ENCODE assay signal across 16 cellular contexts in genomic region chr13:24232474-24232873, GRCh38.
"Had no signal": no experiment of that assay in that cellular context is flagged by ENCODE, and none has a peak within 500 bp of the region (broad histone marks: within the 10 kb centered on the region; RNA-seq: fewer than 3 reads in every experiment).

No MANE protein-coding gene starts in this region.

- H3K9me3 Mint-ChIP-seq: memory B cell, natural killer cell, type B pancreatic cell had no signal

- H3K9me3 ChIP-seq: suprapubic skin had no signal

- H3K4me1 Mint-ChIP-seq: memory B cell had no signal

- H2AFZ ChIP-seq: hepatocyte had no signal

- ATAC-seq: esophagus mucosa, left ventricle myocardium superior, natural killer cell had no signal

- H3K27me3 ChIP-seq: cardiac muscle cell, dorsolateral prefrontal cortex, hepatocyte, suprapubic skin had no signal

- H3K27ac Mint-ChIP-seq: memory B cell, natural killer cell, type B pancreatic cell had no signal

- DNase-seq: activated CD4-positive, alpha-beta T cell treated with anti-CD3 and anti-CD28 coated beads, Interleukin-2, amount 50 U/mL, for 48 hours; activated naive CD4-positive, alpha-beta T cell treated with anti-CD3 and anti-CD28 coated beads, Interleukin-2, amount 50 U/mL, for 16 hours; dorsolateral prefrontal cortex; left ventricle myocardium superior; natural killer cell; retina; stimulated activated CD4-positive, alpha-beta T cell treated with anti-CD3 and anti-CD28 coated beads, Interleukin-4, amount 100 ng/mL, for 4 hours; stimulated activated CD8-positive, alpha-beta memory T cell treated with anti-CD3 and anti-CD28 coated beads, Interleukin-4, amount 100 ng/mL, for 48 hours; stimulated activated naive CD4-positive, alpha-beta T cell treated with Interleukin-2 at 50 U/mL for 16 hours; T1000 had no signal

- H3K4me3 Mint-ChIP-seq: memory B cell, natural killer cell, type B pancreatic cell had no signal

- H3K4me3 ChIP-seq: cardiac muscle cell, dorsolateral prefrontal cortex, hepatocyte, suprapubic skin had no signal

- H3K36me3 Mint-ChIP-seq: natural killer cell, type B pancreatic cell had no signal

- H3K36me3 ChIP-seq: cardiac muscle cell, suprapubic skin had no signal

- H3K27me3 Mint-ChIP-seq: type B pancreatic cell had no signal

- H3K27ac ChIP-seq: cardiac muscle cell, hepatocyte, suprapubic skin had no signal

- H3K4me1 ChIP-seq: suprapubic skin had no signal
